Comparison of ENCODE assay signal across 9 cellular contexts in genomic region chr17:79005063-79005861, GRCh38. TPM values are rescaled to one million over a fixed set of nuclear protein-coding genes. Genes with fewer than 3 reads are reported as not detected.
A peak's percentile ranks its signal among the peaks of the same experiment; 100 is the strongest.
DNase-seq lines count a peak whose midpoint lies in the region; ATAC-seq, FAIRE-seq and TF ChIP-seq lines count a peak whose summit lies in the region.
"Had no signal": no experiment of that assay in that cellular context is flagged by ENCODE, and none has a peak within 500 bp of the region (broad histone marks: within the 10 kb centered on the region; RNA-seq: fewer than 3 reads in every experiment).

No MANE protein-coding gene starts in this region.

- H3K4me3 ChIP-seq in GM12878: no peak overlapping the region

- in situ Hi-C loops in GM12878 (cut with MboI): no loop called here

- no peak overlapping the region for H3K27ac Mint-ChIP-seq in neural crest cell (ENCODE audit: unreplicated experiment)

- 82% methylated on average over 12 of the region's 12 CpGs for WGBS in GM12878 (ENCODE audit: insufficient coverage, insufficient replicate concordance, low lambda C conversion rate, missing lambda C conversion rate)

- TF ChIP-seq RAD21 in GM12878 (IDR thresholded peaks at IDR 0.05; ENCODE audit: insufficient read depth, low read depth, low read length): no peak

- H3K36me3 Mint-ChIP-seq in neural crest cell (ENCODE audit: low read depth): no peaks in the 10 kb centered on the region

- H3K9me3 Mint-ChIP-seq in neural crest cell: no peaks in the 10 kb centered on the region

- H3K4me2 ChIP-seq in GM12878 (ENCODE audit: control insufficient read depth, insufficient read depth): peak overlapping the region; percentile 33; the same call in 1 of the 2 replicates

- peaks cover 39% of the 10 kb centered on the region for H3K79me2 ChIP-seq in GM12878 (ENCODE audit: control insufficient read depth, insufficient read depth, low read length)

- no peak for TF ChIP-seq POLR2A in GM12878 (IDR thresholded peaks at IDR 0.05; ENCODE audit: low read depth, low read length)

- RAD21 ChIA-PET in GM12878 (lab: Charles Lee; ENCODE audit: unreplicated experiment): no interaction called here

- H3K27me3 ChIP-seq in GM12878 (replicated peaks in 1 of 2; ENCODE audit: control insufficient read depth in 2 of 2, insufficient read depth in 2 of 2, low read length in 1 of 2): no peaks in the 10 kb centered on the region

- intact Hi-C loops in GM12878 (cut with micrococcal nuclease; ENCODE audit: unreplicated experiment): no loop called here

- H3K9ac ChIP-seq in GM12878 (ENCODE audit: control insufficient read depth, insufficient read depth, low read length): no peak overlapping the region

- peak overlapping the region; percentile 44 for H3K4me3 Mint-ChIP-seq in neural crest cell

- no peaks in the 10 kb centered on the region; the same call in none of the 2 replicates for H4K20me1 ChIP-seq in GM12878 (ENCODE audit: control insufficient read depth, insufficient read depth)

- ATAC-seq in GM12878 (no peak), GM21737 (IDR thresholded peaks at IDR 0.05; ENCODE audit: unreplicated experiment) (no peak), HG03460 (IDR thresholded peaks at IDR 0.05; ENCODE audit: unreplicated experiment) (no peak)

- H3K27ac ChIP-seq in GM12878 (ENCODE audit: control insufficient read depth, insufficient read depth): no peak overlapping the region

- no peak for TF ChIP-seq EP300 in GM12878 (IDR thresholded peaks at IDR 0.05; ENCODE audit: borderline replicate concordance in 1 of 2, control insufficient read depth in 1 of 2, low read depth in 2 of 2, low read length in 2 of 2)

- TF ChIP-seq CTCF in GM12878 (IDR thresholded peaks at IDR 0.05 in 2 of 3, conservative IDR thresholded peaks at IDR 0.05 in 1 of 3; ENCODE audit: control insufficient read depth in 2 of 3, extremely low read depth in 1 of 3, insufficient read depth in 1 of 3, low read depth in 3 of 3, low read length in 3 of 3) (no peak), neural crest cell (conservative IDR thresholded peaks at IDR 0.05) (no peak)

- peaks cover 6% of the 10 kb centered on the region for H3K4me1 ChIP-seq in GM12878 (ENCODE audit: control insufficient read depth, insufficient read depth, low read length)

- SMC1A ChIA-PET in GM12878 (lab: Charles Lee; ENCODE audit: uncharacterized antibody, unreplicated experiment): interaction anchor here (0.6 kb wide), 1 partner anchor 601 kb away, joined by 3 read pairs; no protein-coding TSS in a partner anchor

- no TSS peak for BruUV-seq in GM12878 (replicated peaks; lab: Mats Ljungman, UMichigan)

- DNase-seq in DMS153 treated with DMSO at 0.1 percent for 48 hours (lab: John Stamatoyannopoulos, UW; ENCODE audit: unreplicated experiment) (peak; percentile 74), NCI-H187 treated with DMSO at 0.1 percent for 48 hours (lab: John Stamatoyannopoulos, UW) (peak; percentile 77), GM12878 (ENCODE audit: low read depth, low spot score) (no peak), neural crest cell (ENCODE audit: low read depth, low spot score) (no peak), NCI-H2227 (lab: John Stamatoyannopoulos, UW; ENCODE audit: unreplicated experiment) (no peak), 8988T (no peak)
- DNase-seq: activated effector memory CD4-positive, alpha-beta T cell treated with Interleukin-2 at 50 U/mL for 16 hours had no signal

- POLR2A ChIA-PET in GM12878 (lab: Charles Lee): no interaction called here

- H3K36me3 ChIP-seq in GM12878 (ENCODE audit: control insufficient read depth in 2 of 2, insufficient read depth in 2 of 2, low read length in 1 of 2): no peaks in the 10 kb centered on the region; a peak in 1 of 4 replicates

- no peak overlapping the region for H2AFZ ChIP-seq in GM12878 (ENCODE audit: control insufficient read depth, low read depth, low read length)

- H3K4me1 Mint-ChIP-seq in neural crest cell: peaks cover 27% of the 10 kb centered on the region

- no peaks in the 10 kb centered on the region for H3K27me3 Mint-ChIP-seq in neural crest cell (ENCODE audit: low read depth)

- H3K9me3 ChIP-seq in GM12878 (replicated peaks; ENCODE audit: control insufficient read depth, insufficient read depth, low read length): no peaks in the 10 kb centered on the region

- FAIRE-seq in GM12878 (lab: Jason Lieb, UNC): no peak

- CTCF ChIA-PET in GM12878 (lab: Yijun Ruan, JAX): interaction anchor here (0.6 kb wide), 1 partner anchor 994 kb away, joined by 3 read pairs; no protein-coding TSS in a partner anchor

TF ChIP-seq in GM12878, 131 proteins besides CTCF, POLR2A, EP300 and RAD21:
- TF ChIP-seq MEF2B (IDR thresholded peaks at IDR 0.05; ENCODE audit: partially characterized antibody, poor library complexity, severe bottlenecking) (no peak), RBBP5 (conservative IDR thresholded peaks at IDR 0.05) (no peak), IKZF1 (conservative IDR thresholded peaks at IDR 0.05) (0 out of 2 replicates have a peak, but pooled peaks have one; percentile 18), PKNOX1 (IDR thresholded peaks at IDR 0.05) (no peak), RELA (IDR thresholded peaks at IDR 0.05; ENCODE audit: borderline replicate concordance, partially characterized antibody) (no peak)

RNA-seq across cellular contexts. Expression of gene CANT1, which starts 4.3 kb away (rescaled TPM):
- total RNA-seq in GM12878 (2013; cell fraction: nucleolus; rRNA removed): 25.7 and 30.1 TPM in 2 replicates
- 18.6 and 20.0 TPM in 2 replicates for total RNA-seq in GM12878 (2014; rRNA removed)
- 10.7 and 12.2 TPM in 2 replicates for total RNA-seq in GM12878 (2014; rRNA removed; fragmentation: Illumina TruSeq; extraction: Trizol)
- total RNA-seq in GM12878 (2021): 48.5 and 59.2 TPM in 2 replicates
- polyA plus RNA-seq in GM12878 (2011; ENCODE audit: low read depth): 9.2 TPM
- 20.5 and 28.8 TPM in 2 replicates for polyA plus RNA-seq in GM12878 (2011; rRNA removed)
- polyA plus RNA-seq in GM12878 (2011; cell fraction: cytosol; rRNA removed): 36.5 and 38.5 TPM in 2 replicates
- polyA plus RNA-seq in GM12878 (2011; cell fraction: nucleus; rRNA removed): 27.3 and 30.3 TPM in 2 replicates
- polyA plus RNA-seq in GM12878 (2012): 22.0 and 25.3 TPM in 2 replicates
- 13.6 and 18.4 TPM in 2 replicates for polyA plus RNA-seq in GM12878 (2014; fragmentation: Illumina TruSeq; extraction: Trizol)
- 1 to 10 TPM; 2.2 to 7.9 TPM for polyA plus RNA-seq in GM12878 (2014; fragmentation: Nextera tagmentation; extraction: Ambion mirVana)
- 21.8 and 23.4 TPM in 2 replicates for polyA plus RNA-seq in GM12878 (2014; rRNA removed)
- polyA plus RNA-seq in GM12878 (2016; fragmentation: Nextera tagmentation; extraction: Ambion mirVana): 10 to 100 TPM; 28.3 to 34.0 TPM
- polyA minus RNA-seq in GM12878 (2011; rRNA and poly(A)+ RNA removed): 26.1 and 39.0 TPM in 2 replicates
- polyA minus RNA-seq in GM12878 (2011; cell fraction: cytosol; rRNA and poly(A)+ RNA removed): 16.4 and 19.6 TPM in 2 replicates
- 11.4 and 20.2 TPM in 2 replicates for polyA minus RNA-seq in GM12878 (2011; cell fraction: nucleus; rRNA and poly(A)+ RNA removed)
- 62.1 and 63.8 TPM in 2 replicates for total RNA-seq in neural crest cell

RNA-seq across cellular contexts. Expression of gene C1QTNF1, which starts 18.7 kb away (rescaled TPM):
- 0.56 and 0.59 TPM in 2 replicates for total RNA-seq in GM12878 (2013; cell fraction: nucleolus; rRNA removed)
- 0.28 and 0.33 TPM in 2 replicates for total RNA-seq in GM12878 (2014; rRNA removed)
- total RNA-seq in GM12878 (2014; rRNA removed; fragmentation: Illumina TruSeq; extraction: Trizol): 0.05 and 0.09 TPM in 2 replicates
- 0.21 and 0.56 TPM in 2 replicates for total RNA-seq in GM12878 (2021)
- not detected for polyA plus RNA-seq in GM12878 (2011; ENCODE audit: low read depth)
- polyA plus RNA-seq in GM12878 (2011; rRNA removed): not detected in 2 replicates
- 0.03 and 0.08 TPM in 2 replicates for polyA plus RNA-seq in GM12878 (2011; cell fraction: cytosol; rRNA removed)
- polyA plus RNA-seq in GM12878 (2011; cell fraction: nucleus; rRNA removed): 0.03 and 0.07 TPM in 2 replicates
- 0.07 and 0.18 TPM in 2 replicates for polyA plus RNA-seq in GM12878 (2012)
- 0.10 TPM in 1 of 2 replicates, not detected in the other for polyA plus RNA-seq in GM12878 (2014; fragmentation: Illumina TruSeq; extraction: Trizol)
- not detected for polyA plus RNA-seq in GM12878 (2014; fragmentation: Nextera tagmentation; extraction: Ambion mirVana)
- polyA plus RNA-seq in GM12878 (2014; rRNA removed): 0.46 and 1.1 TPM in 2 replicates
- under 1 TPM in 1 of 2 experiments, not detected in 1; 0.05 TPM for polyA plus RNA-seq in GM12878 (2016; fragmentation: Nextera tagmentation; extraction: Ambion mirVana)
- polyA minus RNA-seq in GM12878 (2011; rRNA and poly(A)+ RNA removed): not detected in 2 replicates
- not detected in 2 replicates for polyA minus RNA-seq in GM12878 (2011; cell fraction: cytosol; rRNA and poly(A)+ RNA removed)
- not detected in 2 replicates for polyA minus RNA-seq in GM12878 (2011; cell fraction: nucleus; rRNA and poly(A)+ RNA removed)
- total RNA-seq in neural crest cell: 0.89 and 1.0 TPM in 2 replicates

RNA-seq across cellular contexts. Expression of gene LGALS3BP, which starts 25.5 kb away (rescaled TPM):
- total RNA-seq in GM12878 (2013; cell fraction: nucleolus; rRNA removed): 2.4 and 4.0 TPM in 2 replicates
- total RNA-seq in GM12878 (2014; rRNA removed): 1.9 and 2.2 TPM in 2 replicates
- 1.0 TPM in 2 replicates for total RNA-seq in GM12878 (2014; rRNA removed; fragmentation: Illumina TruSeq; extraction: Trizol)
- 5.2 and 5.8 TPM in 2 replicates for total RNA-seq in GM12878 (2021)
- 1.5 TPM for polyA plus RNA-seq in GM12878 (2011; ENCODE audit: low read depth)
- polyA plus RNA-seq in GM12878 (2011; rRNA removed): 0.82 and 2.0 TPM in 2 replicates
- 3.4 and 3.5 TPM in 2 replicates for polyA plus RNA-seq in GM12878 (2011; cell fraction: cytosol; rRNA removed)
- 9.5 and 14.8 TPM in 2 replicates for polyA plus RNA-seq in GM12878 (2011; cell fraction: nucleus; rRNA removed)
- polyA plus RNA-seq in GM12878 (2012): 2.0 and 2.3 TPM in 2 replicates
- polyA plus RNA-seq in GM12878 (2014; fragmentation: Illumina TruSeq; extraction: Trizol): 1.4 and 1.7 TPM in 2 replicates
- under 1 TPM; 0.52 to 0.62 TPM for polyA plus RNA-seq in GM12878 (2014; fragmentation: Nextera tagmentation; extraction: Ambion mirVana)
- 1.8 and 2.7 TPM in 2 replicates for polyA plus RNA-seq in GM12878 (2014; rRNA removed)
- polyA plus RNA-seq in GM12878 (2016; fragmentation: Nextera tagmentation; extraction: Ambion mirVana): 1 to 10 TPM; 2.0 to 3.5 TPM
- polyA minus RNA-seq in GM12878 (2011; rRNA and poly(A)+ RNA removed): 2.2 and 5.8 TPM in 2 replicates
- 4.8 and 5.2 TPM in 2 replicates for polyA minus RNA-seq in GM12878 (2011; cell fraction: cytosol; rRNA and poly(A)+ RNA removed)
- 2.2 and 2.5 TPM in 2 replicates for polyA minus RNA-seq in GM12878 (2011; cell fraction: nucleus; rRNA and poly(A)+ RNA removed)
- 21.7 and 24.3 TPM in 2 replicates for total RNA-seq in neural crest cell

Comparison
In these comparisons a context has a peak if more than half of its experiments do, and no peak if none do; other contexts are left out.
1. DNase-seq: peak in DMS153 treated with DMSO at 0.1 percent for 48 hours (single experiment) and NCI-H187 treated with DMSO at 0.1 percent for 48 hours (single experiment); none in GM12878 (single experiment), neural crest cell (single experiment), NCI-H2227 (single experiment) and 8988T (single experiment).